Comparison of ENCODE assay signal across 11 cellular contexts in the genomic region with DNA sequence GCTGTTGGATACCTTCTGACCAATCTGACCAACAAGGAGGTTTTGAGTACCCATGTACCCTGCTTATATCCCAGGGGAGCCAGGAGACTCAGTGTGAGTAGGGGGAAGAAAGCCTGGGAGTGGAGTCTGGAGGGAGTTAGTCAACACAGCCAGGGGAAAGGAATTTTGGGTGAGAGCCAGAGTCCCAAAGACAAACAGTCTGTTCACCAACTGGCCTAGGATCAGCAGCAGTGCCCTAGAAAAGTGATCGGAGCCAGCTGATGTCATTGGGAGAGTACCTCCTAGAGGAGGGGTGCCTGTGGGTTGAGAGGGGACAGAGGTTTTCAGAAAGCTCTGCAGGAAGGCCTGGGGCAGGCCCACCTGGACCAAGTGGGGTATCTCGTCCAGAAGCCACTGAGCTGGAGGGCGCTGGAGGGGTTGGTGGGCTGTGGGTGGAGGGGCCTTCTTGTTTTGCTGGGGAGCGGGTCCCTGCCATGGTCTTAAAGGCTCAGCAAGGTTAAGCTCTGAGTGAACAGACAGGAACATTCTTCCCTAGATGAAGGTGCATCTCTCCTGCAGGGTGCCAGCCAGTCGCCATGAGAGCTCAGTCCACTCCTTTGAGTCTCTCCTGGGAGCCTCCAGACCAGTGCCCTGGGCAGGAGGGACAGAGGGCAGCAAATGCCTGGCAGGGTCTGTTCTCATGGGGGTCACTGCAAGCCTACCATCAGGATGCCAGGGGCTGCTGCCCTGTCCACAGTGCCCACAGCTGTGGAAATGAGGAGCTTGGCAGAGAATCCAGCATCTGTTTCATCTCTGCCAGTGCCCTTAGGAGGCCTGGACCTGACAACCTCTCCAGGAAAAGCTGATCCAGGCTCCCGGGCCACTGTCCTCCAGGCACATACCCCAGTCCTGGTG.
DNase-seq lines count a peak whose midpoint lies in the region; ATAC-seq and TF ChIP-seq lines count a peak whose summit lies in the region.
"Had no signal": no experiment of that assay in that cellular context is flagged by ENCODE, and none has a peak within 500 bp of the region (broad histone marks: within the 10 kb centered on the region; RNA-seq: fewer than 3 reads in every experiment).

No MANE protein-coding gene starts in this region.

- no peaks in the 10 kb centered on the region for H3K36me3 ChIP-seq in mucosa of descending colon (ENCODE audit: low read depth)

- no peak overlapping the region for H3K4me3 Mint-ChIP-seq in stimulated activated naive CD8-positive, alpha-beta T cell treated with anti-CD3 and anti-CD28 coated beads, Interleukin-15, Interleukin-2, amounts not matched to agents 100 ng/mL and 50 ng/mL, for 24 hours
- no peak overlapping the region for H3K4me3 Mint-ChIP-seq in dendritic cell treated with granulocyte-macrophage colony-stimulating factor and Interleukin-4, amounts not matched to agents 40 ng/mL and 50 ng/mL, for 4 days
- no peak overlapping the region for H3K4me3 Mint-ChIP-seq in nephron progenitor cell
- H3K4me3 Mint-ChIP-seq in CD4-positive, alpha-beta T cell: no peak overlapping the region

- POLR2A ChIA-PET in CD4-positive, alpha-beta T cell (lab: Charles Lee): no interaction called here

- no peaks in the 10 kb centered on the region for H3K9me3 ChIP-seq in mucosa of descending colon
- no peaks in the 10 kb centered on the region for H3K9me3 ChIP-seq in CD4-positive, alpha-beta T cell (ENCODE audit: control insufficient read depth, low read length)
- H3K9me3 ChIP-seq: BE2C had no signal

- H3K36me3 Mint-ChIP-seq in stimulated activated naive CD8-positive, alpha-beta T cell treated with anti-CD3 and anti-CD28 coated beads, Interleukin-15, Interleukin-2, amounts not matched to agents 100 ng/mL and 50 ng/mL, for 24 hours (ENCODE audit: low read depth): peaks cover 28% of the 10 kb centered on the region
- H3K36me3 Mint-ChIP-seq in dendritic cell treated with granulocyte-macrophage colony-stimulating factor and Interleukin-4, amounts not matched to agents 40 ng/mL and 50 ng/mL, for 4 days (ENCODE audit: low read depth): peaks cover 93% of the 10 kb centered on the region
- peaks cover 3% of the 10 kb centered on the region for H3K36me3 Mint-ChIP-seq in nephron progenitor cell (ENCODE audit: low read depth)
- H3K36me3 Mint-ChIP-seq in CD4-positive, alpha-beta T cell (ENCODE audit: low read depth): peaks cover 49% of the 10 kb centered on the region

- no peaks in the 10 kb centered on the region for H3K27me3 ChIP-seq in CD4-positive, alpha-beta T cell (ENCODE audit: control insufficient read depth, insufficient read depth, low read length)
- H3K27me3 ChIP-seq: BE2C had no signal

- intact Hi-C loops in dendritic cell treated with granulocyte-macrophage colony-stimulating factor and Interleukin-4, amounts not matched to agents 40 ng/mL and 50 ng/mL, for 4 days (cut with micrococcal nuclease): no loop called here
- intact Hi-C loops in mucosa of descending colon (cut with DNase I, micrococcal nuclease): no loop called here
- intact Hi-C loops in CD4-positive, alpha-beta T cell (cut with DNase I, micrococcal nuclease): no loop called here

- H3K27ac Mint-ChIP-seq in stimulated activated naive CD8-positive, alpha-beta T cell treated with anti-CD3 and anti-CD28 coated beads, Interleukin-15, Interleukin-2, amounts not matched to agents 100 ng/mL and 50 ng/mL, for 24 hours: peak overlapping the region; percentile 26
- H3K27ac Mint-ChIP-seq in dendritic cell treated with granulocyte-macrophage colony-stimulating factor and Interleukin-4, amounts not matched to agents 40 ng/mL and 50 ng/mL, for 4 days: peak overlapping the region; percentile 54
- H3K27ac Mint-ChIP-seq in nephron progenitor cell: no peak overlapping the region
- no peak overlapping the region for H3K27ac Mint-ChIP-seq in CD4-positive, alpha-beta T cell

- H3K27ac ChIP-seq in CD4-positive, alpha-beta T cell (ENCODE audit: low read depth, low read length): no peak overlapping the region

- ATAC-seq in stimulated activated naive CD8-positive, alpha-beta T cell treated with anti-CD3 and anti-CD28 coated beads, Interleukin-15, Interleukin-2, amounts not matched to agents 100 U/mL and 50 U/mL, for 24 hours: no peak
- peak; percentile 41 for ATAC-seq in mucosa of descending colon
- ATAC-seq in CD4-positive, alpha-beta T cell (ENCODE audit: poor library complexity): no peak

- CTCF ChIA-PET in CD4-positive, alpha-beta T cell (lab: Charles Lee): no interaction called here

- no peak overlapping the region for H3K4me3 ChIP-seq in mucosa of descending colon
- H3K4me3 ChIP-seq: skin epidermis had no signal

- H3K9me3 Mint-ChIP-seq in stimulated activated naive CD8-positive, alpha-beta T cell treated with anti-CD3 and anti-CD28 coated beads, Interleukin-15, Interleukin-2, amounts not matched to agents 100 ng/mL and 50 ng/mL, for 24 hours: peaks cover 3% of the 10 kb centered on the region
- H3K9me3 Mint-ChIP-seq in dendritic cell treated with granulocyte-macrophage colony-stimulating factor and Interleukin-4, amounts not matched to agents 40 ng/mL and 50 ng/mL, for 4 days: peaks cover 24% of the 10 kb centered on the region
- no peaks in the 10 kb centered on the region for H3K9me3 Mint-ChIP-seq in nephron progenitor cell
- no peaks in the 10 kb centered on the region for H3K9me3 Mint-ChIP-seq in CD4-positive, alpha-beta T cell

- H3K27me3 Mint-ChIP-seq in stimulated activated naive CD8-positive, alpha-beta T cell treated with anti-CD3 and anti-CD28 coated beads, Interleukin-15, Interleukin-2, amounts not matched to agents 100 ng/mL and 50 ng/mL, for 24 hours: no peaks in the 10 kb centered on the region
- no peaks in the 10 kb centered on the region for H3K27me3 Mint-ChIP-seq in dendritic cell treated with granulocyte-macrophage colony-stimulating factor and Interleukin-4, amounts not matched to agents 40 ng/mL and 50 ng/mL, for 4 days
- H3K27me3 Mint-ChIP-seq in nephron progenitor cell (ENCODE audit: low read depth, poor library complexity): peaks cover 5% of the 10 kb centered on the region
- no peaks in the 10 kb centered on the region for H3K27me3 Mint-ChIP-seq in CD4-positive, alpha-beta T cell

- DNase-seq in stimulated activated naive CD8-positive, alpha-beta T cell treated with anti-CD3 and anti-CD28 coated beads, Interleukin-15, Interleukin-2, amounts not matched to agents 100 U/mL and 50 U/mL, for 24 hours: no peak
- DNase-seq in mucosa of descending colon (peak in 1 of 3 donors; percentile 19), nephron progenitor cell (no peak), NCI-H526 (lab: John Stamatoyannopoulos, UW) (no peak)
- DNase-seq in CD4-positive, alpha-beta T cell: no peak
- DNase-seq in activated CD4-positive, alpha-beta T cell treated with anti-CD3 and anti-CD28 coated beads, Interleukin-2, amount 50 U/mL, for 48 hours: no peak
- DNase-seq: BE2C, Karpas-422 had no signal

- TF ChIP-seq CTCF in mucosa of descending colon (IDR thresholded peaks at IDR 0.05) (no peak), nephron progenitor cell (IDR thresholded peaks at IDR 0.05) (no peak)
- TF ChIP-seq CTCF in CD4-positive, alpha-beta T cell (IDR thresholded peaks at IDR 0.05): no peak

- peaks cover 4% of the 10 kb centered on the region for H3K4me1 ChIP-seq in mucosa of descending colon (ENCODE audit: low read depth)

- peaks cover 10% of the 10 kb centered on the region for H3K4me1 Mint-ChIP-seq in stimulated activated naive CD8-positive, alpha-beta T cell treated with anti-CD3 and anti-CD28 coated beads, Interleukin-15, Interleukin-2, amounts not matched to agents 100 ng/mL and 50 ng/mL, for 24 hours (ENCODE audit: low read depth)
- peaks cover 81% of the 10 kb centered on the region for H3K4me1 Mint-ChIP-seq in dendritic cell treated with granulocyte-macrophage colony-stimulating factor and Interleukin-4, amounts not matched to agents 40 ng/mL and 50 ng/mL, for 4 days (ENCODE audit: low read depth)
- H3K4me1 Mint-ChIP-seq in nephron progenitor cell: peaks cover 32% of the 10 kb centered on the region
- no peaks in the 10 kb centered on the region for H3K4me1 Mint-ChIP-seq in CD4-positive, alpha-beta T cell (ENCODE audit: low read depth)

Comparison
In these comparisons a context has a peak if more than half of its experiments do, and no peak if none do; other contexts are left out.
1. H3K27ac Mint-ChIP-seq: peak in stimulated activated naive CD8-positive, alpha-beta T cell treated with anti-CD3 and anti-CD28 coated beads, Interleukin-15, Interleukin-2, amounts not matched to agents 100 ng/mL and 50 ng/mL, for 24 hours (single experiment) and dendritic cell treated with granulocyte-macrophage colony-stimulating factor and Interleukin-4, amounts not matched to agents 40 ng/mL and 50 ng/mL, for 4 days (single experiment); none in nephron progenitor cell (single experiment) and CD4-positive, alpha-beta T cell (single experiment).